In the genomic region with DNA sequence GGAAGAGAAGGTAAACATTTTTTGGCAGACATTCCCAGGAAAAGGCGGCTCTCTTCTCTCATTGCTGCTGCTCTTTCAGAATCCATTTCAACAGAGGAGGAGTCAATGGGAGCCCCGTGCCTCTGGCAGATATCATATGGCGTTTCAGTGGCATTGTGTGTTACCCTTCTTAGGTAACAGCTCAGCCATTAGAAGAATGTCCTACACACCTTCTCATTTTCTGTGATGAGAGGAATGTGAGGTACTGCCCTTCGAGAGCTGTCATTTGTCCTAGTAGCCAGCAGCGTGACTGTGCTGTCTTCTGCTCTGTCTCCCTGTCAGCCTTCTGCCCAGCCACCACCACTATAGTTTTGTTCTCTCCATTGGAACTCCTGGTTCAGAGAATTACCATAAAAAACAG, we compare ENCODE assay signal across 2 cellular contexts.
TF ChIP-seq lines count a peak whose summit lies in the region.

No MANE protein-coding gene starts in this region.

TF ChIP-seq in liver, 16 proteins besides CTCF, POLR2A, EP300 and RAD21 (continued from another document):
- TF ChIP-seq FOXA1 (IDR thresholded peaks at IDR 0.05) (no peak), HNF4G (IDR thresholded peaks at IDR 0.05) (no peak), JUND (IDR thresholded peaks at IDR 0.05) (no peak), RXRA (IDR thresholded peaks at IDR 0.05) (no peak), NR2F2 (IDR thresholded peaks at IDR 0.05) (no peak), FOXA2 (IDR thresholded peaks at IDR 0.05) (no peak), YY1 (IDR thresholded peaks at IDR 0.05) (no peak)
- TF ChIP-seq, protein P1, sequence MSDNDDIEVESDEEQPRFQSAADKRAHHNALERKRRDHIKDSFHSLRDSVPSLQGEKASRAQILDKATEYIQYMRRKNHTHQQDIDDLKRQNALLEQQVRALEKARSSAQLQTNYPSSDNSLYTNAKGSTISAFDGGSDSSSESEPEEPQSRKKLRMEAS (IDR thresholded peaks at IDR 0.05), result no peak

TF ChIP-seq in HepG2, 621 proteins besides CTCF, POLR2A, EP300 and RAD21 (continued from another document):
- TF ChIP-seq, protein P2, sequence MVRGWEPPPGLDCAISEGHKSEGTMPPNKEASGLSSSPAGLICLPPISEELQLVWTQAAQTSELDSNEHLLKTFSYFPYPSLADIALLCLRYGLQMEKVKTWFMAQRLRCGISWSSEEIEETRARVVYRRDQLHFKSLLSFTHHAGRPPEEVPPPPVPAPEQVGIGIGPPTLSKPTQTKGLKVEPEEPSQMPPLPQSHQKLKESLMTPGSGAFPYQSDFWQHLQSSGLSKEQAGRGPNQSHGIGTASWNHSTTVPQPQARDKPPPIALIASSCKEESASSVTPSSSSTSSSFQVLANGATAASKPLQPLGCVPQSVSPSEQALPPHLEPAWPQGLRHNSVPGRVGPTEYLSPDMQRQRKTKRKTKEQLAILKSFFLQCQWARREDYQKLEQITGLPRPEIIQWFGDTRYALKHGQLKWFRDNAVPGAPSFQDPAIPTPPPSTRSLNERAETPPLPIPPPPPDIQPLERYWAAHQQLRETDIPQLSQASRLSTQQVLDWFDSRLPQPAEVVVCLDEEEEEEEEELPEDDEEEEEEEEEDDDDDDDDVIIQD (CRISPR knock-in tag; IDR thresholded peaks at IDR 0.05; ENCODE audit: low read depth), result no peak
- TF ChIP-seq RAD51 (IDR thresholded peaks at IDR 0.05; ENCODE audit: borderline replicate concordance) (no peak), REPIN1 (CRISPR knock-in tag; IDR thresholded peaks at IDR 0.05; ENCODE audit: borderline replicate concordance, low read depth) (no peak), ZNF225 (CRISPR knock-in tag; IDR thresholded peaks at IDR 0.05) (no peak)
- TF ChIP-seq, protein P3, sequence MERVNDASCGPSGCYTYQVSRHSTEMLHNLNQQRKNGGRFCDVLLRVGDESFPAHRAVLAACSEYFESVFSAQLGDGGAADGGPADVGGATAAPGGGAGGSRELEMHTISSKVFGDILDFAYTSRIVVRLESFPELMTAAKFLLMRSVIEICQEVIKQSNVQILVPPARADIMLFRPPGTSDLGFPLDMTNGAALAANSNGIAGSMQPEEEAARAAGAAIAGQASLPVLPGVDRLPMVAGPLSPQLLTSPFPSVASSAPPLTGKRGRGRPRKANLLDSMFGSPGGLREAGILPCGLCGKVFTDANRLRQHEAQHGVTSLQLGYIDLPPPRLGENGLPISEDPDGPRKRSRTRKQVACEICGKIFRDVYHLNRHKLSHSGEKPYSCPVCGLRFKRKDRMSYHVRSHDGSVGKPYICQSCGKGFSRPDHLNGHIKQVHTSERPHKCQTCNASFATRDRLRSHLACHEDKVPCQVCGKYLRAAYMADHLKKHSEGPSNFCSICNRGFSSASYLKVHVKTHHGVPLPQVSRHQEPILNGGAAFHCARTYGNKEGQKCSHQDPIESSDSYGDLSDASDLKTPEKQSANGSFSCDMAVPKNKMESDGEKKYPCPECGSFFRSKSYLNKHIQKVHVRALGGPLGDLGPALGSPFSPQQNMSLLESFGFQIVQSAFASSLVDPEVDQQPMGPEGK (CRISPR knock-in tag; IDR thresholded peaks at IDR 0.05), result no peak
- TF ChIP-seq, protein P4, sequence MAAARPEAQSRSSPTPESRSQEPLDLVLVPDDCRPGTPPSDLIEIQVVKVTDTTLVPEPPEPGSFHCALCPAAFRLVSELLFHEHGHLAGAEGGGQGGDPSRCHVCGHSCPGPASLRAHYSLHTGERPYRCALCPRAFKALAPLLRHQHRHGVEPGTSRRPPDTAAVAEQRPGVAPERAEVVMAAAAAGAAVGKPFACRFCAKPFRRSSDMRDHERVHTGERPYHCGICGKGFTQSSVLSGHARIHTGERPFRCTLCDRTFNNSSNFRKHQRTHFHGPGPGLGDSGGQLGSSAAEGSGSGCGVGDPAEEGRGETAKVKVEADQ (CRISPR knock-in tag; IDR thresholded peaks at IDR 0.05; ENCODE audit: borderline replicate concordance), result no peak
TF ChIP-seq in HepG2: peak in this region for 0.
